28 cellular contexts compared by ENCODE assay signal in the genomic region with DNA sequence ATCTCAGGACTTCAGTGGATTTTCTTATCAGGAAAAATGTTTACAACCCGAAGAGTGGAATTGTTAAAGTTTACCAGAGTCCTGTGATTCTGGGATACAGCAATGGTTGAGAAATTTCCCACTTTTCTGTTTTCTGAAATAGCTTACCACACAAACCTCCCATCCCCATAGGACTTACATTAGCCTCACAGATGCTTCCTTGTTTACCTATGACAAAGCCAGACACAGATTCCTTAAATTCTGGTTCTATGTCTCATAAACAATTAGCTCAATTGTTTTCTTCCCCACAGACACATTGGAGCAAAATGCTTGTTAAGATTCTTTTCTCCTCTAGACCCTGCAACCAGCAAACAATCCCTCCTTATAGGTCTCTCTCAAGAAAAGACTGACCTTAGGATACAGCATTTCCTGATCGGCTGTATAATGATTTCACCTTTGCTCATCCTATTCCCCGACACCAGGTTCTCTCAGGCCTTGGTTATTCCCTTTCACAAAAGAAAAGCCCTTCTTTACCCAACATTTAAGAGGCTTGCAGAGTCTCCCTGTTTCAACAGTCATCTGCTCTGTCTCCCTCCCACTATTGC.
DNase-seq lines count a peak whose midpoint lies in the region; TF ChIP-seq lines count a peak whose summit lies in the region.
"Had no signal": no experiment of that assay in that cellular context is flagged by ENCODE, and none has a peak within 500 bp of the region (broad histone marks: within the 10 kb centered on the region; RNA-seq: fewer than 3 reads in every experiment).

No MANE protein-coding gene starts in this region.

- no peaks in the 10 kb centered on the region for H3K9me2 ChIP-seq in PC-9 (ENCODE audit: insufficient read depth)

- no peak overlapping the region for H2BK5ac ChIP-seq in trophoblast cell (ENCODE audit: low read depth, low read length, poor library complexity)

- H3K9me3 ChIP-seq in PC-9 (ENCODE audit: insufficient read depth, low read depth) = no peaks in the 10 kb centered on the region
- H3K9me3 ChIP-seq in trophoblast cell (ENCODE audit: insufficient read depth, low read depth, low read length) = no peaks in the 10 kb centered on the region
- H3K9me3 ChIP-seq: esophagus muscularis mucosa, HAP-1, psoas muscle had no signal

- no TSS peak for BruUV-seq in PC-9 (replicated peaks; lab: Mats Ljungman, UMichigan)

- H4K91ac ChIP-seq in trophoblast cell (ENCODE audit: low read depth, low read length) = no peak overlapping the region

- no peak overlapping the region for H4K8ac ChIP-seq in trophoblast cell (ENCODE audit: low read depth, low read length)

- H2BK120ac ChIP-seq in trophoblast cell (ENCODE audit: insufficient read depth, low read length, poor library complexity) = no peak overlapping the region

- H3K27me3 ChIP-seq in PC-9 (ENCODE audit: insufficient read depth, low read depth) (no peaks in the 10 kb centered on the region), trophoblast cell (ENCODE audit: insufficient read depth, low read length) (no peaks in the 10 kb centered on the region)
- H3K27me3 ChIP-seq: dorsolateral prefrontal cortex, esophagus muscularis mucosa, tibial nerve had no signal

- H3K79me2 ChIP-seq in PC-9 (ENCODE audit: low read depth) (no peaks in the 10 kb centered on the region), trophoblast cell (ENCODE audit: control insufficient read depth, insufficient read depth, low read length, poor library complexity) (no peaks in the 10 kb centered on the region)

- no peaks in the 10 kb centered on the region for H3K4me1 ChIP-seq in PC-9 (replicated peaks; ENCODE audit: insufficient read depth)
- no peaks in the 10 kb centered on the region for H3K4me1 ChIP-seq in trophoblast cell (ENCODE audit: control insufficient read depth in 1 of 2, insufficient read depth in 2 of 2, low read length in 2 of 2)
- H3K4me1 ChIP-seq: esophagus muscularis mucosa, HAP-1, psoas muscle had no signal

- H3K4ac ChIP-seq in trophoblast cell (ENCODE audit: low read depth, low read length) = no peak overlapping the region

- no peak overlapping the region for H3K27ac ChIP-seq in PC-9
- peak overlapping the region; percentile 87 for H3K27ac ChIP-seq in trophoblast cell (ENCODE audit: low read depth, low read length)
- H3K27ac ChIP-seq: dorsolateral prefrontal cortex, esophagus muscularis mucosa, psoas muscle, skin epidermis, tibial nerve, VCaP had no signal

- intact Hi-C loops in PC-9 (cut with micrococcal nuclease; ENCODE audit: unreplicated experiment) = no loop called here
- intact Hi-C loops in activated naive CD4-positive, alpha-beta T cell treated with anti-CD3 and anti-CD28 coated beads for 36 hours (cut with micrococcal nuclease) = no loop called here

- peaks cover 10% of the 10 kb centered on the region for H3K9me3 Mint-ChIP-seq in activated naive CD4-positive, alpha-beta T cell treated with anti-CD3 and anti-CD28 coated beads for 36 hours
- peaks cover 5% of the 10 kb centered on the region for H3K9me3 Mint-ChIP-seq in nephron progenitor cell

- H3K14ac ChIP-seq in trophoblast cell (ENCODE audit: low read length) = no peak overlapping the region

- CTCF ChIA-PET in PC-9 (lab: Charles Lee) = no interaction called here
- CTCF ChIA-PET in activated naive CD4-positive, alpha-beta T cell treated with anti-CD3 and anti-CD28 coated beads for 36 hours (lab: Charles Lee) = no interaction called here

- no peak overlapping the region for H3K18ac ChIP-seq in trophoblast cell (ENCODE audit: low read length)

- H3K27me3 Mint-ChIP-seq in activated naive CD4-positive, alpha-beta T cell treated with anti-CD3 and anti-CD28 coated beads for 36 hours (ENCODE audit: low read depth) = no peaks in the 10 kb centered on the region
- no peaks in the 10 kb centered on the region for H3K27me3 Mint-ChIP-seq in nephron progenitor cell (ENCODE audit: low read depth, poor library complexity)
- H3K27me3 Mint-ChIP-seq: activated CD4-positive, alpha-beta memory T cell treated with anti-CD3 and anti-CD28 coated beads for 36 hours; CD4-positive, alpha-beta memory T cell; stimulated activated naive CD8-positive, alpha-beta T cell treated with anti-CD3 and anti-CD28 coated beads, Interleukin-15, Interleukin-2, amounts not matched to agents 100 ng/mL and 50 ng/mL, for 24 hours had no signal

- no peak for TF ChIP-seq CTCF in PC-9 (conservative IDR thresholded peaks at IDR 0.05)
- TF ChIP-seq CTCF in nephron progenitor cell (IDR thresholded peaks at IDR 0.05) = no peak

- no peaks in the 10 kb centered on the region for H3K36me3 ChIP-seq in PC-9 (ENCODE audit: low read depth)
- H3K36me3 ChIP-seq in trophoblast cell (ENCODE audit: control insufficient read depth in 1 of 2, insufficient read depth in 2 of 2, low read length in 2 of 2) = no peaks in the 10 kb centered on the region
- H3K36me3 ChIP-seq: esophagus muscularis mucosa, HAP-1, tibial nerve had no signal

- no peak overlapping the region for H2AK5ac ChIP-seq in trophoblast cell (ENCODE audit: low read length)

- H3K27ac Mint-ChIP-seq in activated naive CD4-positive, alpha-beta T cell treated with anti-CD3 and anti-CD28 coated beads for 36 hours = no peak overlapping the region
- H3K27ac Mint-ChIP-seq in nephron progenitor cell = no peak overlapping the region
- H3K27ac Mint-ChIP-seq: activated CD4-positive, alpha-beta memory T cell treated with anti-CD3 and anti-CD28 coated beads for 36 hours; CD4-positive, alpha-beta memory T cell; stimulated activated naive CD8-positive, alpha-beta T cell treated with anti-CD3 and anti-CD28 coated beads, Interleukin-15, Interleukin-2, amounts not matched to agents 100 ng/mL and 50 ng/mL, for 24 hours had no signal

- H3K4me3 ChIP-seq in PC-9 (no peak overlapping the region), trophoblast cell (ENCODE audit: low read depth, low read length) (no peak overlapping the region)
- H3K4me3 ChIP-seq: dorsolateral prefrontal cortex, esophagus muscularis mucosa, HAP-1, psoas muscle, skin epidermis, tibial nerve had no signal

- H2AFZ ChIP-seq in PC-9 (no peak overlapping the region), trophoblast cell (ENCODE audit: insufficient read depth, low read length, poor library complexity) (no peak overlapping the region)

- H3F3A ChIP-seq in PC-9 (ENCODE audit: insufficient read depth, low read depth) = no peaks in the 10 kb centered on the region

- no peak overlapping the region for H3K4me3 Mint-ChIP-seq in activated naive CD4-positive, alpha-beta T cell treated with anti-CD3 and anti-CD28 coated beads for 36 hours
- H3K4me3 Mint-ChIP-seq in nephron progenitor cell = no peak overlapping the region
- H3K4me3 Mint-ChIP-seq: activated CD4-positive, alpha-beta memory T cell treated with anti-CD3 and anti-CD28 coated beads for 36 hours; CD4-positive, alpha-beta memory T cell; stimulated activated naive CD8-positive, alpha-beta T cell treated with anti-CD3 and anti-CD28 coated beads, Interleukin-15, Interleukin-2, amounts not matched to agents 100 ng/mL and 50 ng/mL, for 24 hours had no signal

- H3K9ac ChIP-seq in trophoblast cell (ENCODE audit: low read length) = no peak overlapping the region

- H4K12ac ChIP-seq in trophoblast cell (ENCODE audit: low read depth, low read length) = no peak overlapping the region

- POLR2A ChIA-PET in PC-9 (lab: Charles Lee; ENCODE audit: unreplicated experiment) = no interaction called here

- no peak overlapping the region for H3K23ac ChIP-seq in trophoblast cell (ENCODE audit: low read length)

- no peaks in the 10 kb centered on the region for H3K4me1 Mint-ChIP-seq in activated naive CD4-positive, alpha-beta T cell treated with anti-CD3 and anti-CD28 coated beads for 36 hours (ENCODE audit: low read depth)
- no peaks in the 10 kb centered on the region for H3K4me1 Mint-ChIP-seq in nephron progenitor cell
- H3K4me1 Mint-ChIP-seq: CD4-positive, alpha-beta memory T cell had no signal

- H3K4me2 ChIP-seq in PC-9 (peak overlapping the region; percentile 23; the same call in 1 of the 2 replicates), trophoblast cell (ENCODE audit: low read length) (peak overlapping the region; percentile 27)

- no CpG with 5 or more reads among the region's 3 CpGs for WGBS in trophoblast cell (ENCODE audit: extremely low coverage, insufficient coverage, insufficient read length)

- no peaks in the 10 kb centered on the region for H3K36me3 Mint-ChIP-seq in activated naive CD4-positive, alpha-beta T cell treated with anti-CD3 and anti-CD28 coated beads for 36 hours (ENCODE audit: low read depth)
- H3K36me3 Mint-ChIP-seq in nephron progenitor cell (ENCODE audit: low read depth) = no peaks in the 10 kb centered on the region
- H3K36me3 Mint-ChIP-seq: activated CD4-positive, alpha-beta memory T cell treated with anti-CD3 and anti-CD28 coated beads for 36 hours; CD4-positive, alpha-beta memory T cell had no signal

- H4K20me1 ChIP-seq in PC-9 (ENCODE audit: insufficient read depth) = no peaks in the 10 kb centered on the region

- no peak overlapping the region for H2BK12ac ChIP-seq in trophoblast cell (ENCODE audit: low read length)

- DNase-seq in H4 (ENCODE audit: low spot score) (peak; percentile 48), PC-9 (peak in 1 of 2 experiments; percentile 41), epidermal melanocyte (ENCODE audit: insufficient read length, low spot score) (peak; percentile 17), trophoblast cell (peak in 1 of 2 donors; percentile 37), nephron progenitor cell (no peak), mucosa of gallbladder (ENCODE audit: low spot score) (no peak)
- DNase-seq in activated naive CD4-positive, alpha-beta T cell treated with anti-CD3 and anti-CD28 coated beads for 36 hours = no peak
- DNase-seq in activated effector memory CD4-positive, alpha-beta T cell treated with anti-CD3 and anti-CD28 coated beads, Interleukin-2, amount 50 U/mL, for 16 hours = no peak
- DNase-seq: activated CD4-positive, alpha-beta memory T cell treated with anti-CD3 and anti-CD28 coated beads for 36 hours; activated naive CD4-positive, alpha-beta T cell; activated T-cell treated with anti-CD3 and anti-CD28 coated beads for 4 hours; amygdala; caudate nucleus; CD4-positive, alpha-beta memory T cell; DMS79; dorsolateral prefrontal cortex; NCI-H1930; NCI-H345; psoas muscle; SIG-M5; stimulated activated CD4-positive, alpha-beta T cell treated with anti-CD3 and anti-CD28 coated beads, Interleukin-2, amount 100 ng/mL, for 48 hours; T-helper 2 cell had no signal

- H3K79me1 ChIP-seq in trophoblast cell (ENCODE audit: low read length) = peaks cover 3% of the 10 kb centered on the region

Comparison
In these comparisons a context has a peak if more than half of its experiments do, and no peak if none do; other contexts are left out.
1. DNase-seq: peak in H4 (single experiment) and epidermal melanocyte (single experiment); none in activated naive CD4-positive, alpha-beta T cell treated with anti-CD3 and anti-CD28 coated beads for 36 hours (single experiment), nephron progenitor cell (single experiment), activated effector memory CD4-positive, alpha-beta T cell treated with anti-CD3 and anti-CD28 coated beads, Interleukin-2, amount 50 U/mL, for 16 hours (single experiment) and mucosa of gallbladder (single experiment).